Comparison of ENCODE assay signal across 22 cellular contexts in genomic region chr4:110681381-110681780, GRCh38. TPM values are rescaled to one million over a fixed set of nuclear protein-coding genes. Genes with fewer than 3 reads are reported as not detected.
DNase-seq lines count a peak whose midpoint lies in the region; TF ChIP-seq lines count a peak whose summit lies in the region.
"Had no signal": no experiment of that assay in that cellular context is flagged by ENCODE, and none has a peak within 500 bp of the region (broad histone marks: within the 10 kb centered on the region; RNA-seq: fewer than 3 reads in every experiment).

No MANE protein-coding gene starts in this region.

- no peak for TF ChIP-seq CTCF in HFFc6 (IDR thresholded peaks at IDR 0.05)
- TF ChIP-seq CTCF in lower leg skin (IDR thresholded peaks at IDR 0.05): no peak

- DNase-seq in AG20443 (ENCODE audit: low spot score) (peak; percentile 31), HFFc6 (peak; percentile 3), amniotic epithelial cell (ENCODE audit: low read depth) (peak; percentile 74), kidney tubule cell (ENCODE audit: low spot score) (peak; percentile 17), lower leg skin (ENCODE audit: low spot score in 2 of 2) (no peak)
- no peak for DNase-seq in stimulated activated naive CD4-positive, alpha-beta T cell (lab: John Stamatoyannopoulos, UW)
- no peak for DNase-seq in stimulated activated CD4-positive, alpha-beta T cell treated with anti-CD3 and anti-CD28 coated beads, Interleukin-4, amount 100 ng/mL, for 4 hours
- DNase-seq: activated CD8-positive, alpha-beta T cell treated with anti-CD3 and anti-CD28 coated beads for 36 hours; activated gamma-delta T cell; activated naive CD8-positive, alpha-beta T cell treated with anti-CD3 and anti-CD28 coated beads, Interleukin-2, amount 50 U/mL, for 24 hours; activated T-cell treated with anti-CD3 and anti-CD28 coated beads for 4 hours; CD4-positive, alpha-beta memory T cell; colonic mucosa; Karpas-422; left ventricle myocardium inferior; mucosa of descending colon; NCI-H1048; NCI-H2029 treated with DMSO at 0.1 percent for 48 hours; NCI-H524; nephron progenitor cell; T1000 had no signal

- H3K36me3 Mint-ChIP-seq in HFFc6 (ENCODE audit: low read depth): no peaks in the 10 kb centered on the region
- H3K36me3 Mint-ChIP-seq: CD4-positive, alpha-beta memory T cell had no signal

- intact Hi-C loops in lower leg skin (cut with DNase I; ENCODE audit: low total_unique reads): no loop called here

- peaks cover 3% of the 10 kb centered on the region; the same call in 1 of the 2 replicates for H3K27me3 Mint-ChIP-seq in HFFc6 (ENCODE audit: insufficient read depth)

- no peak overlapping the region for H3K27ac Mint-ChIP-seq in HFFc6
- H3K27ac Mint-ChIP-seq: activated CD8-positive, alpha-beta T cell treated with anti-CD3 and anti-CD28 coated beads for 36 hours; activated naive CD8-positive, alpha-beta T cell treated with anti-CD3 and anti-CD28 coated beads, Interleukin-2, amount 50 U/mL, for 24 hours; CD4-positive, alpha-beta memory T cell; nephron progenitor cell had no signal

- WGBS in lower leg skin, 2 donors: 83 to 91% methylated on average over 1 of the region's 1 CpG

- H3K4me3 Mint-ChIP-seq in HFFc6: no peak overlapping the region
- H3K4me3 Mint-ChIP-seq: activated CD8-positive, alpha-beta T cell treated with anti-CD3 and anti-CD28 coated beads for 36 hours; activated naive CD8-positive, alpha-beta T cell treated with anti-CD3 and anti-CD28 coated beads, Interleukin-2, amount 50 U/mL, for 24 hours; CD4-positive, alpha-beta memory T cell; nephron progenitor cell had no signal

- peaks cover 37% of the 10 kb centered on the region for H3K4me1 Mint-ChIP-seq in HFFc6 (ENCODE audit: low read depth)
- H3K4me1 Mint-ChIP-seq: activated naive CD8-positive, alpha-beta T cell treated with anti-CD3 and anti-CD28 coated beads, Interleukin-2, amount 50 U/mL, for 24 hours; CD4-positive, alpha-beta memory T cell had no signal

- no peak for TF ChIP-seq POLR2A in lower leg skin (IDR thresholded peaks at IDR 0.05)

- no peak overlapping the region for H3K4me3 ChIP-seq in lower leg skin (ENCODE audit: low read depth, poor library complexity, severe bottlenecking)
- H3K4me3 ChIP-seq: breast epithelium, colonic mucosa, left ventricle myocardium inferior, mucosa of descending colon had no signal

- H3K9me3 Mint-ChIP-seq in HFFc6: no peaks in the 10 kb centered on the region
- H3K9me3 Mint-ChIP-seq: activated CD8-positive, alpha-beta T cell treated with anti-CD3 and anti-CD28 coated beads for 36 hours; activated naive CD8-positive, alpha-beta T cell treated with anti-CD3 and anti-CD28 coated beads, Interleukin-2, amount 50 U/mL, for 24 hours; nephron progenitor cell had no signal

RNA-seq across cellular contexts. Expression of gene PITX2, which starts 58.5 kb away (rescaled TPM):
- total RNA-seq in HFFc6 (2021; fragmentation: NEBNext Ultra II Directional; extraction: Animal tissue kit (Norgen Biotek cat#: 25700)): 10 to 100 TPM; 15.9 to 22.8 (median 17.9) TPM
- 1 to 10 TPM in 1 of 4 donors, under 1 TPM in 3; 0.34 to 1.1 (median 0.48) TPM for total RNA-seq in lower leg skin
- total RNA-seq: activated CD8-positive, alpha-beta T cell treated with anti-CD3 and anti-CD28 coated beads for 36 hours; CD4-positive, alpha-beta memory T cell; left ventricle myocardium inferior had no signal

Comparison
In these comparisons a context has a peak if more than half of its experiments do, and no peak if none do; other contexts are left out.
1. DNase-seq: peak in AG20443 (single experiment), HFFc6 (single experiment), amniotic epithelial cell (single experiment) and kidney tubule cell (single experiment); none in lower leg skin (0 of 2), stimulated activated naive CD4-positive, alpha-beta T cell (0 of 6) and stimulated activated CD4-positive, alpha-beta T cell treated with anti-CD3 and anti-CD28 coated beads, Interleukin-4, amount 100 ng/mL, for 4 hours (0 of 2).
2. RNA of gene PITX2, which starts 58.5 kb away (total RNA-seq): 15.9 to 22.8 TPM in HFFc6; 0.34 to 1.1 TPM in lower leg skin; every median in the first group is over 4 times any median in the second.